11 cellular contexts compared by ENCODE assay signal in genomic region chr2:231410293-231411004, GRCh38. TPM values are rescaled to one million over a fixed set of nuclear protein-coding genes. Genes with fewer than 3 reads are reported as not detected.
DNase-seq lines count a peak whose midpoint lies in the region; ATAC-seq and TF ChIP-seq lines count a peak whose summit lies in the region.
"Had no signal": no experiment of that assay in that cellular context is flagged by ENCODE, and none has a peak within 500 bp of the region (broad histone marks: within the 10 kb centered on the region; RNA-seq: fewer than 3 reads in every experiment).

No MANE protein-coding gene starts in this region.

- H3K27me3 Mint-ChIP-seq in GM23338 (ENCODE audit: insufficient read depth, low read depth, poor library complexity) = peaks cover 16% of the 10 kb centered on the region

- peak overlapping the region; percentile 55; the same call in 1 of the 2 replicates for H3K4me3 ChIP-seq in GM23338
- no peak overlapping the region for H3K4me3 ChIP-seq in WERI-Rb-1 (ENCODE audit: low read depth, low read length)
- peak overlapping the region; percentile 5 for H3K4me3 ChIP-seq in iPS-15b (ENCODE audit: low read depth, low read length)
- H3K4me3 ChIP-seq: heart left ventricle had no signal

- ATAC-seq in GM23338 (peak; percentile 40), HG03045 (IDR thresholded peaks at IDR 0.05; ENCODE audit: unreplicated experiment) (no peak)
- ATAC-seq: heart left ventricle had no signal

- H3K9me3 ChIP-seq in WERI-Rb-1 (ENCODE audit: severe bottlenecking) (peaks cover 7% of the 10 kb centered on the region), iPS-15b (ENCODE audit: control insufficient read depth, insufficient read depth, low read length) (no peaks in the 10 kb centered on the region)

- no peak overlapping the region for H2AFZ ChIP-seq in GM23338

- H3K36me3 ChIP-seq in GM23338 (ENCODE audit: insufficient read depth) (no peaks in the 10 kb centered on the region), WERI-Rb-1 (no peaks in the 10 kb centered on the region), iPS-15b (ENCODE audit: control insufficient read depth, insufficient read depth, low read length) (no peaks in the 10 kb centered on the region)
- H3K36me3 ChIP-seq: heart left ventricle had no signal

- H3K9ac ChIP-seq in iPS-15b (ENCODE audit: low read depth, low read length) = peak overlapping the region; percentile 75

- peaks cover 27% of the 10 kb centered on the region for H3K9me3 Mint-ChIP-seq in GM23338

- H3K4me3 Mint-ChIP-seq in GM23338 = peak overlapping the region; percentile 70

- H3K79me2 ChIP-seq in GM23338 (replicated peaks; ENCODE audit: insufficient read depth) = no peaks in the 10 kb centered on the region

- peak overlapping the region; percentile 99 for H3K27ac Mint-ChIP-seq in GM23338

- DNase-seq in AG09319 (ENCODE audit: extremely low read depth, low read depth) = no peak
- peak; percentile 94 for DNase-seq in GM23338 (ENCODE audit: low spot score)
- peak; percentile 28 for DNase-seq in WERI-Rb-1
- no peak for DNase-seq in AG20443 (ENCODE audit: low spot score)
- no peak for DNase-seq in OCI-M2 (lab: John Stamatoyannopoulos, UW; ENCODE audit: unreplicated experiment)
- no peak for DNase-seq in GOT3 (lab: John Stamatoyannopoulos, UW)
- DNase-seq: activated CD4-positive, alpha-beta T cell treated with anti-CD3 and anti-CD28 coated beads, Interleukin-2, amount 50 U/mL, for 1 hour; DMS153 had no signal

- H3K9me2 ChIP-seq in GM23338 (ENCODE audit: insufficient read depth) = no peaks in the 10 kb centered on the region

- H3K27me3 ChIP-seq in GM23338 (ENCODE audit: insufficient read depth) = no peaks in the 10 kb centered on the region
- H3K27me3 ChIP-seq in WERI-Rb-1 (ENCODE audit: insufficient read depth, low read depth, severe bottlenecking) = no peaks in the 10 kb centered on the region
- no peaks in the 10 kb centered on the region for H3K27me3 ChIP-seq in iPS-15b (ENCODE audit: control insufficient read depth, insufficient read depth, low read length)

- peak overlapping the region; percentile 96 for H3K27ac ChIP-seq in GM23338 (ENCODE audit: low read depth)
- no peak overlapping the region for H3K27ac ChIP-seq in WERI-Rb-1
- H3K27ac ChIP-seq: heart left ventricle had no signal

- no peaks in the 10 kb centered on the region for H4K20me1 ChIP-seq in GM23338 (replicated peaks; ENCODE audit: insufficient read depth)

- H3F3A ChIP-seq in GM23338 (replicated peaks; ENCODE audit: low read depth) = peaks cover 10% of the 10 kb centered on the region; the same call in 1 of the 2 replicates

- peaks cover 53% of the 10 kb centered on the region for H3K4me1 Mint-ChIP-seq in GM23338

- H3K4me1 ChIP-seq in GM23338 (ENCODE audit: insufficient read depth) (peaks cover 41% of the 10 kb centered on the region), iPS-15b (ENCODE audit: control insufficient read depth, insufficient read depth, low read length) (peaks cover 11% of the 10 kb centered on the region)

- H3K36me3 Mint-ChIP-seq in GM23338 (ENCODE audit: low read depth) = peaks cover 29% of the 10 kb centered on the region

- TF ChIP-seq CTCF in AG09319 (IDR thresholded peaks at IDR 0.05; ENCODE audit: low read depth, low read length) (peak; percentile 11), GM23338 (conservative IDR thresholded peaks at IDR 0.05; ENCODE audit: low read depth in 2 of 2) (peak; percentile 90 to 97), WERI-Rb-1 (IDR thresholded peaks at IDR 0.05; ENCODE audit: low read depth, low read length) (peak; percentile 70)

- H3K4me2 ChIP-seq in GM23338 = peak overlapping the region; percentile 83

TF ChIP-seq in GM23338, 12 proteins besides CTCF, POLR2A, EP300 and RAD21:
- TF ChIP-seq ZNF462 (CRISPR knock-in tag; IDR thresholded peaks at IDR 0.05) (no peak), NANOG (IDR thresholded peaks at IDR 0.05; ENCODE audit: borderline replicate concordance) (peak; percentile 96), CREB1 (CRISPR knock-in tag; IDR thresholded peaks at IDR 0.05; ENCODE audit: low read depth) (no peak), POLR2AphosphoS5 (IDR thresholded peaks at IDR 0.05; ENCODE audit: low read depth) (peak; percentile 21; the same call in 1 of the 2 replicates), ETS1 (IDR thresholded peaks at IDR 0.05) (no peak), EZH2phosphoT487 (IDR thresholded peaks at IDR 0.05; ENCODE audit: unreplicated experiment) (no peak), ZNF114 (CRISPR knock-in tag; IDR thresholded peaks at IDR 0.05) (peak; percentile 84; the same call in 1 of the 2 replicates)
TF ChIP-seq in GM23338: peak in this region for 3.

RNA-seq across cellular contexts. Expression of gene B3GNT7, which starts 14.9 kb away (rescaled TPM):
- total RNA-seq in GM23338 (2014; rRNA removed; shearing (Covaris generic)) = 78.1 and 89.4 TPM in 2 replicates
- polyA plus RNA-seq in GM23338 (2016; fragmentation: Nextera tagmentation; extraction: Ambion mirVana) = 44.2 and 47.1 TPM in 2 replicates

RNA-seq across cellular contexts. Expression of gene NCL, which starts 53.8 kb away (rescaled TPM):
- total RNA-seq in GM23338 (2014; rRNA removed; shearing (Covaris generic)) = 439 and 678 TPM in 2 replicates
- 2,192 and 2,269 TPM in 2 replicates for polyA plus RNA-seq in GM23338 (2016; fragmentation: Nextera tagmentation; extraction: Ambion mirVana)

Comparison
In these comparisons a context has a peak if more than half of its experiments do, and no peak if none do; other contexts are left out.
1. DNase-seq: peak in GM23338 (single experiment) and WERI-Rb-1 (single experiment); none in AG09319 (single experiment), AG20443 (single experiment), OCI-M2 (single experiment) and GOT3 (single experiment).
2. CTCF ChIP-seq: peak in every context shown above with its lines; median percentile 94 in GM23338; 70 in WERI-Rb-1; 11 in AG09319.